In genomic region chr17:41915566-41915965, GRCh38 we compare ENCODE assay signal across 12 cellular contexts. TPM values are rescaled to one million over a fixed set of nuclear protein-coding genes. Genes with fewer than 3 reads are reported as not detected.
DNase-seq lines count a peak whose midpoint lies in the region; ATAC-seq and FAIRE-seq lines count a peak whose summit lies in the region.
"Had no signal": no experiment of that assay in that cellular context is flagged by ENCODE, and none has a peak within 500 bp of the region (broad histone marks: within the 10 kb centered on the region; RNA-seq: fewer than 3 reads in every experiment).

No MANE protein-coding gene starts in this region.

- peak overlapping the region; percentile 48 for H3K4me3 Mint-ChIP-seq in stimulated activated naive CD8-positive, alpha-beta T cell treated with anti-CD3 and anti-CD28 coated beads, Interleukin-15, Interleukin-2, amounts not matched to agents 100 ng/mL and 50 ng/mL, for 24 hours
- H3K4me3 Mint-ChIP-seq in activated T-helper 2 cell treated with anti-CD3 and anti-CD28 coated beads, Interferon-gamma antibody, Interleukin-2, Interleukin-4, amounts not matched to agents 10 μg/mL and 5 μg/mL and 100 μg/mL, durations not matched to agents 14 hours and 24 hours and 36 hours (ENCODE audit: low read depth) = peak overlapping the region; percentile 56

- ATAC-seq in stimulated activated naive CD8-positive, alpha-beta T cell treated with anti-CD3 and anti-CD28 coated beads, Interleukin-15, Interleukin-2, amounts not matched to agents 100 U/mL and 50 U/mL, for 24 hours = no peak
- no peak for ATAC-seq in GM19397 (IDR thresholded peaks at IDR 0.05; ENCODE audit: unreplicated experiment)
- ATAC-seq: right cardiac atrium, Right ventricle myocardium inferior had no signal

- peaks cover 45% of the 10 kb centered on the region for H3K36me3 ChIP-seq in iPS-20b (ENCODE audit: insufficient read depth, low read depth, low read length)
- peaks cover 8 to 15% of the 10 kb centered on the region in 2 donors for H3K36me3 ChIP-seq in small intestine (ENCODE audit: control insufficient read depth in 2 of 2, insufficient read depth in 2 of 2, low read length in 2 of 2)

- no peaks in the 10 kb centered on the region for H3K9me3 Mint-ChIP-seq in stimulated activated naive CD8-positive, alpha-beta T cell treated with anti-CD3 and anti-CD28 coated beads, Interleukin-15, Interleukin-2, amounts not matched to agents 100 ng/mL and 50 ng/mL, for 24 hours
- no peaks in the 10 kb centered on the region for H3K9me3 Mint-ChIP-seq in activated T-helper 2 cell treated with anti-CD3 and anti-CD28 coated beads, Interferon-gamma antibody, Interleukin-2, Interleukin-4, amounts not matched to agents 10 μg/mL and 5 μg/mL and 100 μg/mL, durations not matched to agents 14 hours and 24 hours and 36 hours

- H3K27me3 ChIP-seq in iPS-20b (ENCODE audit: insufficient read depth, low read length) (no peaks in the 10 kb centered on the region), small intestine (ENCODE audit: control insufficient read depth in 2 of 2, insufficient read depth in 2 of 2, low read length in 2 of 2) (no peaks in the 10 kb centered on the region)

- peaks cover 37% of the 10 kb centered on the region for H3K36me3 Mint-ChIP-seq in stimulated activated naive CD8-positive, alpha-beta T cell treated with anti-CD3 and anti-CD28 coated beads, Interleukin-15, Interleukin-2, amounts not matched to agents 100 ng/mL and 50 ng/mL, for 24 hours (ENCODE audit: low read depth)
- peaks cover 52% of the 10 kb centered on the region for H3K36me3 Mint-ChIP-seq in activated T-helper 2 cell treated with anti-CD3 and anti-CD28 coated beads, Interferon-gamma antibody, Interleukin-2, Interleukin-4, amounts not matched to agents 10 μg/mL and 5 μg/mL and 100 μg/mL, durations not matched to agents 14 hours and 24 hours and 36 hours (ENCODE audit: low read depth)

- intact Hi-C loops in activated T-helper 2 cell treated with anti-CD3 and anti-CD28 coated beads, Interferon-gamma antibody, Interleukin-2, Interleukin-4, amounts not matched to agents 10 μg/mL and 5 μg/mL and 100 μg/mL, durations not matched to agents 14 hours and 24 hours and 36 hours (cut with micrococcal nuclease) = no loop called here

- no peaks in the 10 kb centered on the region for H3K27me3 Mint-ChIP-seq in stimulated activated naive CD8-positive, alpha-beta T cell treated with anti-CD3 and anti-CD28 coated beads, Interleukin-15, Interleukin-2, amounts not matched to agents 100 ng/mL and 50 ng/mL, for 24 hours
- H3K27me3 Mint-ChIP-seq in activated T-helper 2 cell treated with anti-CD3 and anti-CD28 coated beads, Interferon-gamma antibody, Interleukin-2, Interleukin-4, amounts not matched to agents 10 μg/mL and 5 μg/mL and 100 μg/mL, durations not matched to agents 14 hours and 24 hours and 36 hours (ENCODE audit: low read depth) = no peaks in the 10 kb centered on the region

- H3K27ac Mint-ChIP-seq in stimulated activated naive CD8-positive, alpha-beta T cell treated with anti-CD3 and anti-CD28 coated beads, Interleukin-15, Interleukin-2, amounts not matched to agents 100 ng/mL and 50 ng/mL, for 24 hours = no peak overlapping the region
- peak overlapping the region; percentile 6 for H3K27ac Mint-ChIP-seq in activated T-helper 2 cell treated with anti-CD3 and anti-CD28 coated beads, Interferon-gamma antibody, Interleukin-2, Interleukin-4, amounts not matched to agents 10 μg/mL and 5 μg/mL and 100 μg/mL, durations not matched to agents 14 hours and 24 hours and 36 hours

- peaks cover 25% of the 10 kb centered on the region; the same call in 1 of the 2 replicates for H3K4me1 ChIP-seq in iPS-20b (ENCODE audit: insufficient read depth, low read length)
- H3K4me1 ChIP-seq in small intestine (ENCODE audit: control insufficient read depth in 2 of 2, insufficient read depth in 1 of 2, low read depth in 1 of 2, low read length in 1 of 2) = peaks cover 3 to 8% of the 10 kb centered on the region in 2 donors

- H3K9me3 ChIP-seq in iPS-20b (ENCODE audit: insufficient read depth, low read depth, low read length) = no peaks in the 10 kb centered on the region
- no peaks in the 10 kb centered on the region for H3K9me3 ChIP-seq in small intestine (ENCODE audit: control insufficient read depth, low read depth)

- WGBS in small intestine, 3 donors = 72 to 80% (median 74%) methylated on average over 2 of the region's 2 CpGs

- no peak for DNase-seq in stimulated activated naive CD8-positive, alpha-beta T cell treated with anti-CD3 and anti-CD28 coated beads, Interleukin-15, Interleukin-2, amounts not matched to agents 100 U/mL and 50 U/mL, for 24 hours
- DNase-seq in activated T-helper 2 cell treated with anti-CD3 and anti-CD28 coated beads, Interferon-gamma antibody, Interleukin-2, Interleukin-4, amounts not matched to agents 10 μg/mL and 5 μg/mL and 100 μg/mL, durations not matched to agents 14 hours and 24 hours and 36 hours (ENCODE audit: low spot score) = no peak
- DNase-seq in NCI-H146 (lab: John Stamatoyannopoulos, UW) (no peak), small intestine (no peak), NCI-H2196 treated with DMSO at 0.1 percent for 48 hours (lab: John Stamatoyannopoulos, UW; ENCODE audit: unreplicated experiment) (no peak)
- DNase-seq: MV-4-11, right cardiac atrium had no signal

- H3K4me3 ChIP-seq in iPS-20b (ENCODE audit: low read length) (peak overlapping the region; percentile 37; the same call in 1 of the 2 replicates), small intestine (ENCODE audit: low read depth in 1 of 2, low read length in 2 of 2) (no peak overlapping the region)

- peaks cover 45% of the 10 kb centered on the region for H3K4me1 Mint-ChIP-seq in stimulated activated naive CD8-positive, alpha-beta T cell treated with anti-CD3 and anti-CD28 coated beads, Interleukin-15, Interleukin-2, amounts not matched to agents 100 ng/mL and 50 ng/mL, for 24 hours (ENCODE audit: low read depth)
- peaks cover 42% of the 10 kb centered on the region for H3K4me1 Mint-ChIP-seq in activated T-helper 2 cell treated with anti-CD3 and anti-CD28 coated beads, Interferon-gamma antibody, Interleukin-2, Interleukin-4, amounts not matched to agents 10 μg/mL and 5 μg/mL and 100 μg/mL, durations not matched to agents 14 hours and 24 hours and 36 hours (ENCODE audit: low read depth)

- H3K27ac ChIP-seq in iPS-20b (ENCODE audit: low read length) = no peak overlapping the region
- peak overlapping the region in 1 of 2 donors; percentile 12 for H3K27ac ChIP-seq in small intestine (ENCODE audit: low read depth in 1 of 2, low read length in 1 of 2)

- peak overlapping the region; percentile 10; the same call in 1 of the 2 replicates for H3K9ac ChIP-seq in iPS-20b (ENCODE audit: low read depth, low read length)

- FAIRE-seq in small intestine (lab: Jason Lieb, UNC) = no peak
- FAIRE-seq: D721Med had no signal

RNA-seq across cellular contexts. Expression of gene ACLY, which starts 3.2 kb away (rescaled TPM):
- 223 and 232 TPM in 2 replicates for total RNA-seq in activated T-helper 2 cell treated with anti-CD3 and anti-CD28 coated beads, Interferon-gamma antibody, Interleukin-2, Interleukin-4, amounts not matched to agents 10 μg/mL and 5 μg/mL and 100 μg/mL, durations not matched to agents 14 hours and 24 hours and 36 hours
- 10 to 100 TPM; 44.0 to 55.6 (median 53.2) TPM for polyA plus RNA-seq in small intestine

RNA-seq across cellular contexts. Expression of gene ODAD4, which starts 14.9 kb away (rescaled TPM):
- total RNA-seq in activated T-helper 2 cell treated with anti-CD3 and anti-CD28 coated beads, Interferon-gamma antibody, Interleukin-2, Interleukin-4, amounts not matched to agents 10 μg/mL and 5 μg/mL and 100 μg/mL, durations not matched to agents 14 hours and 24 hours and 36 hours = 0.50 and 0.85 TPM in 2 replicates
- polyA plus RNA-seq in small intestine = under 1 TPM in 1 of 3 donors, not detected in 2; 0.28 TPM

RNA-seq across cellular contexts. Expression of gene KLHL11, which starts 50.3 kb away (rescaled TPM):
- total RNA-seq in activated T-helper 2 cell treated with anti-CD3 and anti-CD28 coated beads, Interferon-gamma antibody, Interleukin-2, Interleukin-4, amounts not matched to agents 10 μg/mL and 5 μg/mL and 100 μg/mL, durations not matched to agents 14 hours and 24 hours and 36 hours = 44.3 and 46.0 TPM in 2 replicates
- 1 to 10 TPM in 1 of 3 donors, not detected in 2; 1.7 TPM for polyA plus RNA-seq in small intestine

RNA-seq across cellular contexts. Expression of gene CNP, which starts 51.0 kb away (rescaled TPM):
- 71.8 and 77.3 TPM in 2 replicates for total RNA-seq in activated T-helper 2 cell treated with anti-CD3 and anti-CD28 coated beads, Interferon-gamma antibody, Interleukin-2, Interleukin-4, amounts not matched to agents 10 μg/mL and 5 μg/mL and 100 μg/mL, durations not matched to agents 14 hours and 24 hours and 36 hours
- 10 to 100 TPM; 13.2 to 37.4 (median 19.5) TPM for polyA plus RNA-seq in small intestine
